ENCODE assay signal across 12 cellular contexts in genomic region chr21:29125199-29125598, GRCh38. TPM values are rescaled to one million over a fixed set of nuclear protein-coding genes. Genes with fewer than 3 reads are reported as not detected.
DNase-seq lines count a peak whose midpoint lies in the region; ATAC-seq lines count a peak whose summit lies in the region.
"Had no signal": no experiment of that assay in that cellular context is flagged by ENCODE, and none has a peak within 500 bp of the region (broad histone marks: within the 10 kb centered on the region; RNA-seq: fewer than 3 reads in every experiment).

No MANE protein-coding gene starts in this region.

- no peaks in the 10 kb centered on the region for H3K27me3 ChIP-seq in HAP-1 (ENCODE audit: low read depth)
- H3K27me3 ChIP-seq: upper lobe of left lung had no signal

- H3K4me3 Mint-ChIP-seq in activated CD8-positive, alpha-beta memory T cell treated with anti-CD3 and anti-CD28 coated beads, Interleukin-2, amount 10 ng/mL, durations not matched to agents 7 days and 5 days, result no peak overlapping the region
- no peak overlapping the region for H3K4me3 Mint-ChIP-seq in stimulated activated memory B cell treated with anti-CD40 and anti-IgM and Interleukin-4, amounts not matched to agents 10 μg/mL and 1 μg/mL and 100 μg/mL, for 72 hours
- H3K4me3 Mint-ChIP-seq: neural crest cell had no signal

- peaks cover 14% of the 10 kb centered on the region for H3K4me1 Mint-ChIP-seq in activated CD8-positive, alpha-beta memory T cell treated with anti-CD3 and anti-CD28 coated beads, Interleukin-2, amount 10 ng/mL, durations not matched to agents 7 days and 5 days
- peaks cover 47% of the 10 kb centered on the region for H3K4me1 Mint-ChIP-seq in stimulated activated memory B cell treated with anti-CD40 and anti-IgM and Interleukin-4, amounts not matched to agents 10 μg/mL and 1 μg/mL and 100 μg/mL, for 72 hours
- H3K4me1 Mint-ChIP-seq: neural crest cell had no signal

- H3K27ac Mint-ChIP-seq in activated CD8-positive, alpha-beta memory T cell treated with anti-CD3 and anti-CD28 coated beads, Interleukin-2, amount 10 ng/mL, durations not matched to agents 7 days and 5 days, result no peak overlapping the region
- H3K27ac Mint-ChIP-seq in stimulated activated memory B cell treated with anti-CD40 and anti-IgM and Interleukin-4, amounts not matched to agents 10 μg/mL and 1 μg/mL and 100 μg/mL, for 72 hours, result peak overlapping the region; percentile 76

- no peak overlapping the region for H3K4me3 ChIP-seq in HAP-1
- H3K4me3 ChIP-seq: A549, upper lobe of left lung had no signal

- H3K27me3 Mint-ChIP-seq in activated CD8-positive, alpha-beta memory T cell treated with anti-CD3 and anti-CD28 coated beads, Interleukin-2, amount 10 ng/mL, durations not matched to agents 7 days and 5 days, result no peaks in the 10 kb centered on the region
- no peaks in the 10 kb centered on the region for H3K27me3 Mint-ChIP-seq in stimulated activated memory B cell treated with anti-CD40 and anti-IgM and Interleukin-4, amounts not matched to agents 10 μg/mL and 1 μg/mL and 100 μg/mL, for 72 hours

- DNase-seq in activated CD8-positive, alpha-beta memory T cell treated with anti-CD3 and anti-CD28 coated beads, Interleukin-2, amount 10 ng/mL, durations not matched to agents 7 days and 5 days, result no peak
- DNase-seq in activated CD8-positive, alpha-beta memory T cell treated with anti-CD3 and anti-CD28 coated beads, Interleukin-2, amount 50 U/mL, for 48 hours, result no peak
- DNase-seq in activated gamma-delta T cell treated with Interleukin-2 at 50 U/mL for 16 hours (no peak), NCI-H345 treated with DMSO at 0.1 percent for 48 hours (lab: John Stamatoyannopoulos, UW; ENCODE audit: unreplicated experiment) (no peak), HAP-1 (ENCODE audit: low spot score in 2 of 2) (no peak)
- DNase-seq: stimulated activated CD4-positive, alpha-beta T cell treated with anti-CD3 and anti-CD28 coated beads, Interleukin-2, amount 100 ng/mL, for 48 hours; upper lobe of left lung had no signal

- H3K9me3 ChIP-seq in HAP-1, result no peaks in the 10 kb centered on the region
- H3K9me3 ChIP-seq: A549, upper lobe of left lung had no signal

- in situ Hi-C loops in HAP-1 (cut with MboI; ENCODE audit: low sequenced_read_pairs), result no loop called here

- peak; percentile 68 for ATAC-seq in activated CD8-positive, alpha-beta memory T cell treated with anti-CD3 and anti-CD28 coated beads, Interleukin-2, amount 10 ng/mL, durations not matched to agents 7 days and 5 days
- ATAC-seq in GM21825 (IDR thresholded peaks at IDR 0.05; ENCODE audit: unreplicated experiment) (peak; percentile 84), HG03432 (IDR thresholded peaks at IDR 0.05; ENCODE audit: unreplicated experiment) (peak; percentile 86)
- peak; percentile 90 for ATAC-seq in stimulated activated memory B cell treated with anti-CD40 and anti-IgM and Interleukin-4, amounts not matched to agents 10 μg/mL and 1 μg/mL and 100 μg/mL, for 72 hours
- ATAC-seq: A549 had no signal

- CTCF ChIA-PET in activated CD8-positive, alpha-beta memory T cell treated with anti-CD3 and anti-CD28 coated beads, Interleukin-2, amount 10 ng/mL, durations not matched to agents 7 days and 5 days (lab: Charles Lee), result interaction anchor here (0.7 kb wide), 1 partner anchor 223 kb away, joined by 3 read pairs; no protein-coding TSS in a partner anchor

- H3K36me3 Mint-ChIP-seq in activated CD8-positive, alpha-beta memory T cell treated with anti-CD3 and anti-CD28 coated beads, Interleukin-2, amount 10 ng/mL, durations not matched to agents 7 days and 5 days, result peaks cover 1% of the 10 kb centered on the region
- H3K36me3 Mint-ChIP-seq in stimulated activated memory B cell treated with anti-CD40 and anti-IgM and Interleukin-4, amounts not matched to agents 10 μg/mL and 1 μg/mL and 100 μg/mL, for 72 hours, result peaks cover 19% of the 10 kb centered on the region

- no peaks in the 10 kb centered on the region for H3K9me3 Mint-ChIP-seq in activated CD8-positive, alpha-beta memory T cell treated with anti-CD3 and anti-CD28 coated beads, Interleukin-2, amount 10 ng/mL, durations not matched to agents 7 days and 5 days (ENCODE audit: low read depth)
- H3K9me3 Mint-ChIP-seq in stimulated activated memory B cell treated with anti-CD40 and anti-IgM and Interleukin-4, amounts not matched to agents 10 μg/mL and 1 μg/mL and 100 μg/mL, for 72 hours, result peaks cover 7% of the 10 kb centered on the region

- no peaks in the 10 kb centered on the region for H3K4me1 ChIP-seq in HAP-1
- H3K4me1 ChIP-seq: A549, upper lobe of left lung had no signal

- H3K36me3 ChIP-seq in HAP-1 (replicated peaks), result no peaks in the 10 kb centered on the region
- H3K36me3 ChIP-seq: upper lobe of left lung had no signal

RNA-seq across cellular contexts. Expression of gene MAP3K7CL, which starts 5.2 kb away (rescaled TPM):
- 1 to 10 TPM; 9.3 to 9.5 TPM for total RNA-seq in activated CD8-positive, alpha-beta memory T cell treated with anti-CD3 and anti-CD28 coated beads, Interleukin-2, amount 10 ng/mL, durations not matched to agents 7 days and 5 days
- total RNA-seq: neural crest cell had no signal

RNA-seq across cellular contexts. Expression of gene CCT8, which starts 51.8 kb away (rescaled TPM):
- 100 to 1,000 TPM; 235 to 301 TPM for total RNA-seq in activated CD8-positive, alpha-beta memory T cell treated with anti-CD3 and anti-CD28 coated beads, Interleukin-2, amount 10 ng/mL, durations not matched to agents 7 days and 5 days
